12 cellular contexts compared by ENCODE assay signal in the genomic region with DNA sequence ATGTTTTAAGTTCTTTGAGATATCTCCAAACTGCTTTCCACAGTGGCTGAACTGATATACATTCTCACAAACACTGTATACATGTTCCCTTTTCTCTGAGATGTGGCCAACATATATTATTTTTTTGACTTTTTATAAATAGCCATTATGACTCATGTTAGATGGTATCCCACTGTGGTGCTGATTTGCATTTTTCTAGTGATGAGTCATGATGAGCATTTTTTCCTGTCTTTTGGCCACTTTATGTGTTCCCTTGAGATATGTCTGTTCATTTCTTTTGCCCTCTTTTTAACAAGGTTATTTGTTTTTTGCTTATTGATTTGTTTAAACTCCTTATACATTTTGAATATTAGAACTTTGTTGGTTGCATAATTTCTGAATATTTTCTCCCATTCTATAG.
DNase-seq lines count a peak whose midpoint lies in the region; ATAC-seq and TF ChIP-seq lines count a peak whose summit lies in the region.
"Had no signal": no experiment of that assay in that cellular context is flagged by ENCODE, and none has a peak within 500 bp of the region (broad histone marks: within the 10 kb centered on the region; RNA-seq: fewer than 3 reads in every experiment).

No MANE protein-coding gene starts in this region.

- H3K9ac ChIP-seq in mammary epithelial cell (ENCODE audit: insufficient read depth, low read length), result no peak overlapping the region

- CTCF ChIA-PET in mammary epithelial cell (lab: Charles Lee; ENCODE audit: low non-redundant PET), result no interaction called here
- CTCF ChIA-PET in activated CD8-positive, alpha-beta T cell treated with anti-CD3 and anti-CD28 coated beads, Interleukin-2, amount 10 ng/mL, durations not matched to agents 7 days and 5 days (lab: Charles Lee), result no interaction called here

- no peak overlapping the region for H3K4me2 ChIP-seq in mammary epithelial cell (ENCODE audit: insufficient read depth, low read depth, low read length)

- no peaks in the 10 kb centered on the region for H3K27me3 ChIP-seq in mammary epithelial cell (ENCODE audit: insufficient read depth, low read length)

- no peaks in the 10 kb centered on the region for H4K20me1 ChIP-seq in mammary epithelial cell (ENCODE audit: insufficient read depth, low read length)

- H3K4me1 ChIP-seq in mammary epithelial cell (ENCODE audit: insufficient read depth, low read length) (no peaks in the 10 kb centered on the region), mucosa of descending colon (ENCODE audit: low read depth) (no peaks in the 10 kb centered on the region)

- H3K27ac ChIP-seq in mammary epithelial cell (ENCODE audit: insufficient read depth, low read depth, low read length), result no peak overlapping the region

- peak; percentile 69 for ATAC-seq in GM18870 (IDR thresholded peaks at IDR 0.05; ENCODE audit: unreplicated experiment)
- ATAC-seq in mucosa of descending colon, result no peak
- no peak for ATAC-seq in HG02588 (IDR thresholded peaks at IDR 0.05; ENCODE audit: unreplicated experiment)
- ATAC-seq in activated CD8-positive, alpha-beta T cell treated with anti-CD3 and anti-CD28 coated beads, Interleukin-2, amount 10 ng/mL, durations not matched to agents 7 days and 5 days, result no peak

- H3K36me3 ChIP-seq in mammary epithelial cell (ENCODE audit: insufficient read depth, low read length), result no peaks in the 10 kb centered on the region
- H3K36me3 ChIP-seq in mucosa of descending colon (ENCODE audit: low read depth), result no peaks in the 10 kb centered on the region

- in situ Hi-C loops in mammary epithelial cell (cut with MboI; ENCODE audit: low sequenced_read_pairs in 2 of 2), result no loop called here

- H3K9me3 Mint-ChIP-seq in osteocyte (ENCODE audit: unreplicated experiment), result peaks cover 25% of the 10 kb centered on the region
- peaks cover 19% of the 10 kb centered on the region for H3K9me3 Mint-ChIP-seq in activated CD8-positive, alpha-beta T cell treated with anti-CD3 and anti-CD28 coated beads, Interleukin-2, amount 10 ng/mL, durations not matched to agents 7 days and 5 days (ENCODE audit: insufficient read depth)

- H3K79me2 ChIP-seq in mammary epithelial cell (ENCODE audit: insufficient read depth, low read length), result no peaks in the 10 kb centered on the region

- H3K36me3 Mint-ChIP-seq in osteocyte (ENCODE audit: unreplicated experiment), result peaks cover 6% of the 10 kb centered on the region
- H3K36me3 Mint-ChIP-seq in activated CD8-positive, alpha-beta T cell treated with anti-CD3 and anti-CD28 coated beads, Interleukin-2, amount 10 ng/mL, durations not matched to agents 7 days and 5 days (ENCODE audit: low read depth), result no peaks in the 10 kb centered on the region

- peak overlapping the region; percentile 88 for H3K27ac Mint-ChIP-seq in osteocyte (ENCODE audit: unreplicated experiment)
- H3K27ac Mint-ChIP-seq in activated CD8-positive, alpha-beta T cell treated with anti-CD3 and anti-CD28 coated beads, Interleukin-2, amount 10 ng/mL, durations not matched to agents 7 days and 5 days, result no peak overlapping the region
- H3K27ac Mint-ChIP-seq: progenitor cell of endocrine pancreas had no signal

- H3K4me3 ChIP-seq in mammary epithelial cell (replicated peaks in 1 of 3; ENCODE audit: insufficient read depth in 1 of 3, low read depth in 2 of 3, low read length in 3 of 3) (no peak overlapping the region), mucosa of descending colon (no peak overlapping the region)

- dilution Hi-C loops in mammary epithelial cell (cut with HindIII; ENCODE audit: low sequenced_read_pairs), result no loop called here

- POLR2A ChIA-PET in activated CD8-positive, alpha-beta T cell treated with anti-CD3 and anti-CD28 coated beads, Interleukin-2, amount 10 ng/mL, durations not matched to agents 7 days and 5 days (lab: Charles Lee), result no interaction called here

- no peaks in the 10 kb centered on the region for H3K27me3 Mint-ChIP-seq in osteocyte (ENCODE audit: unreplicated experiment)
- H3K27me3 Mint-ChIP-seq in activated CD8-positive, alpha-beta T cell treated with anti-CD3 and anti-CD28 coated beads, Interleukin-2, amount 10 ng/mL, durations not matched to agents 7 days and 5 days (ENCODE audit: low read depth), result no peaks in the 10 kb centered on the region
- H3K27me3 Mint-ChIP-seq: progenitor cell of endocrine pancreas had no signal

- H3K4me3 Mint-ChIP-seq in osteocyte (ENCODE audit: unreplicated experiment), result no peak overlapping the region
- no peak overlapping the region for H3K4me3 Mint-ChIP-seq in activated CD8-positive, alpha-beta T cell treated with anti-CD3 and anti-CD28 coated beads, Interleukin-2, amount 10 ng/mL, durations not matched to agents 7 days and 5 days

- no peak for TF ChIP-seq CTCF in mammary epithelial cell (conservative IDR thresholded peaks at IDR 0.05 in 1 of 2, IDR thresholded peaks at IDR 0.05 in 1 of 2; ENCODE audit: extremely low read depth in 1 of 2, insufficient read depth in 1 of 2, low read depth in 1 of 2, low read length in 2 of 2)
- TF ChIP-seq CTCF in osteocyte (IDR thresholded peaks at IDR 0.05), result no peak
- TF ChIP-seq CTCF in mucosa of descending colon (IDR thresholded peaks at IDR 0.05), result no peak

- no TSS peak for BruUV-seq in mammary epithelial cell (replicated peaks; lab: Mats Ljungman, UMichigan)

- DNase-seq in M059J (ENCODE audit: low read depth) (peak; percentile 59), mammary epithelial cell (peak; percentile 21), osteocyte (ENCODE audit: extremely low spot score, unreplicated experiment) (no peak), mucosa of descending colon (no peak), DMS 273 (lab: John Stamatoyannopoulos, UW; ENCODE audit: unreplicated experiment) (no peak)
- DNase-seq in activated CD8-positive, alpha-beta T cell treated with anti-CD3 and anti-CD28 coated beads, Interleukin-2, amount 10 ng/mL, durations not matched to agents 7 days and 5 days, result no peak
- DNase-seq: dermis blood vessel endothelial cell, kidney, NCI-H2227 treated with DMSO at 0.1 percent for 48 hours had no signal

- H3K9me3 ChIP-seq in mammary epithelial cell (replicated peaks; ENCODE audit: insufficient read depth, low read length), result no peaks in the 10 kb centered on the region
- H3K9me3 ChIP-seq in mucosa of descending colon, result peaks cover 29% of the 10 kb centered on the region

- intact Hi-C loops in mammary epithelial cell (cut with micrococcal nuclease), result no loop called here
- intact Hi-C loops in mucosa of descending colon (cut with DNase I, micrococcal nuclease), result no loop called here

- peaks cover 48% of the 10 kb centered on the region for H3K4me1 Mint-ChIP-seq in osteocyte (ENCODE audit: unreplicated experiment)
- no peaks in the 10 kb centered on the region for H3K4me1 Mint-ChIP-seq in activated CD8-positive, alpha-beta T cell treated with anti-CD3 and anti-CD28 coated beads, Interleukin-2, amount 10 ng/mL, durations not matched to agents 7 days and 5 days (ENCODE audit: low read depth)

- no peak overlapping the region for H2AFZ ChIP-seq in mammary epithelial cell (ENCODE audit: low read depth, low read length)

Comparison
In these comparisons a context has a peak if more than half of its experiments do, and no peak if none do; other contexts are left out.
1. DNase-seq: peak in M059J (single experiment) and mammary epithelial cell (single experiment); none in osteocyte (single experiment), mucosa of descending colon (0 of 3), activated CD8-positive, alpha-beta T cell treated with anti-CD3 and anti-CD28 coated beads, Interleukin-2, amount 10 ng/mL, durations not matched to agents 7 days and 5 days (single experiment) and DMS 273 (single experiment).